In genomic region chr1:181664543-181664942, GRCh38 we compare ENCODE assay signal across 36 cellular contexts.
"Had no signal": no experiment of that assay in that cellular context is flagged by ENCODE, and none has a peak within 500 bp of the region (broad histone marks: within the 10 kb centered on the region; RNA-seq: fewer than 3 reads in every experiment).

No MANE protein-coding gene starts in this region.

- DNase-seq: Karpas-422, Kasumi-1, MG63, MM.1S, MV-4-11, NCI-H1048, NCI-H1092, NCI-H1092 treated with DMSO at 0.1 percent for 48 hours, NCI-H1105, NCI-H1105 treated with DMSO at 0.1 percent for 48 hours, NCI-H1417, NCI-H1417 treated with DMSO at 0.1 percent for 48 hours, NCI-H1436, NCI-H1436 treated with DMSO at 0.1 percent for 48 hours, NCI-H146, NCI-H1694, NCI-H1694 treated with DMSO at 0.1 percent for 48 hours, NCI-H187, NCI-H187 treated with DMSO at 0.1 percent for 48 hours, NCI-H1930, NCI-H2029, NCI-H2029 treated with DMSO at 0.1 percent for 48 hours, NCI-H2081, NCI-H2081 treated with DMSO at 0.1 percent for 48 hours, NCI-H2107, NCI-H2171, NCI-H2171 treated with DMSO at 0.1 percent for 48 hours, NCI-H2227 treated with DMSO at 0.1 percent for 48 hours, NCI-H226, NCI-H345, NCI-H446, NCI-H446 treated with DMSO at 0.1 percent for 48 hours, NCI-H510A, NCI-H510A treated with DMSO at 0.1 percent for 48 hours, NCI-H524, NCI-H524 treated with DMSO at 0.1 percent for 48 hours had no signal
